ENCODE assay signal across 8 cellular contexts in the genomic region with DNA sequence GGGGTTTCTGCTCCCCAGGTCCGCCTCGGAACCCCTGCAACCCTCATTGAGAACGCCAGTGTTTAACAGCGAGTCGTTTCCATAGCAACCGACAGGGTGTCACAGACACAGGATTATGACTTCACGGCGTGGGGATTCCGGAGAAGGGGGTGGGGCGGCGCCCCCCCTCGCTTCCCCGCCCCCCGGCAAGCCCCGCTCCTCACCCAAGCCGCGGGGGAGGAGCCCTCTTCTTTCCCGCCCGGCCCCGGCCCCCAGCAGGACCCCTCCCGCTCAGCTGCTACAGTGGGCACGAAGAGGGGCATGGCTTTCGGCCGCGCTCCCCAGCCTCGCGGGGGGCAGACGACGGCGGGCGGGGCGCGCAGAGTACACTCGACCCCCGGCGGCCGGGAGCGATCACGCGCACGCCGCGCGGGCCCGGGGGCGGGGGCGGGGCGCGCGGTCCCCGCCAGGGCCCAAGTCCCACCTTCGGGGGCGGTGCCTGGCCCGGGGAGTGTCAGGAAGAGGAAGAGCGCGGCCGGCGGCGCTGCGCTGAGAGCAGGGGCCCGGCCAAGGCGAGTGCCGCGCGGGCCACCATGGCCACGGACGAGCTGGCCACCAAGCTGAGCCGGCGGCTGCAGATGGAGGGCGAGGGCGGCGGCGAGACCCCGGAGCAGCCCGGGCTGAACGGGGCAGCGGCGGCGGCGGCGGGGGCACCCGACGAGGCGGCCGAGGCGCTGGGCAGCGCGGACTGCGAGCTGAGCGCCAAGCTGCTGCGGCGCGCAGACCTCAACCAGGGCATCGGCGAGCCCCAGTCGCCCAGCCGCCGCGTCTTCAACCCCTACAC. TPM values are rescaled to one million over a fixed set of nuclear protein-coding genes. Genes with fewer than 3 reads are reported as not detected.
DNase-seq lines count a peak whose midpoint lies in the region; ATAC-seq and TF ChIP-seq lines count a peak whose summit lies in the region.

A gene with protein sequence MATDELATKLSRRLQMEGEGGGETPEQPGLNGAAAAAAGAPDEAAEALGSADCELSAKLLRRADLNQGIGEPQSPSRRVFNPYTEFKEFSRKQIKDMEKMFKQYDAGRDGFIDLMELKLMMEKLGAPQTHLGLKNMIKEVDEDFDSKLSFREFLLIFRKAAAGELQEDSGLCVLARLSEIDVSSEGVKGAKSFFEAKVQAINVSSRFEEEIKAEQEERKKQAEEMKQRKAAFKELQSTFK (plus strand): TSS at position 489 of the 823 bp plus-strand sequence. CDS start 84 bp downstream, at position 573.

- peaks cover 13% of the 10 kb centered on the region for H3K36me3 Mint-ChIP-seq in activated CD8-positive, alpha-beta T cell treated with anti-CD3 and anti-CD28 coated beads for 36 hours (ENCODE audit: low read depth)

- ATAC-seq in HG03439 (IDR thresholded peaks at IDR 0.05; ENCODE audit: unreplicated experiment), result peak; percentile 76
- ATAC-seq in activated CD8-positive, alpha-beta T cell treated with anti-CD3 and anti-CD28 coated beads for 36 hours, result peak; percentile 84

- peak within 1 kb of the TSS; percentile 93 for H3K4me3 Mint-ChIP-seq in activated CD8-positive, alpha-beta T cell treated with anti-CD3 and anti-CD28 coated beads for 36 hours

- H3K27me3 Mint-ChIP-seq in activated CD8-positive, alpha-beta T cell treated with anti-CD3 and anti-CD28 coated beads for 36 hours, result peaks cover 9% of the 10 kb centered on the region

- no peak for TF ChIP-seq CTCF in activated CD8-positive, alpha-beta T cell treated with anti-CD3 and anti-CD28 coated beads for 36 hours (IDR thresholded peaks at IDR 0.05)

- peaks cover 18% of the 10 kb centered on the region for H3K4me1 ChIP-seq in ectodermal cell (ENCODE audit: control insufficient read depth, insufficient read depth, low read length)

- peak within 1 kb of the TSS; percentile 63 for H3K4me3 ChIP-seq in ectodermal cell (ENCODE audit: insufficient read depth, low read depth, low read length)

- CTCF ChIA-PET in activated CD8-positive, alpha-beta T cell treated with anti-CD3 and anti-CD28 coated beads for 36 hours (lab: Charles Lee), result interaction anchor here (1.8 kb wide), 1 partner anchor 22 kb away, joined by 5 read pairs; no protein-coding TSS in a partner anchor

- DNase-seq in AML-193 (lab: John Stamatoyannopoulos, UW), result peak; percentile 41 to 72
- DNase-seq in NCI-H82 treated with DMSO at 0.1 percent for 48 hours (lab: John Stamatoyannopoulos, UW; ENCODE audit: unreplicated experiment), result peak; percentile 68
- DNase-seq in activated CD8-positive, alpha-beta T cell treated with anti-CD3 and anti-CD28 coated beads for 36 hours, result peak; percentile 87
- DNase-seq in lung microvascular endothelial cell (ENCODE audit: low read depth in 2 of 2), result peak; percentile 84 to 92
- peak; percentile 78 to 83 (median 80) for DNase-seq in stimulated activated CD4-positive, alpha-beta T cell treated with anti-CD3 and anti-CD28 coated beads, TNF-alpha, amount 100 ng/mL, for 4 hours (ENCODE audit: low read depth in 3 of 3)

- intact Hi-C loops in activated CD8-positive, alpha-beta T cell treated with anti-CD3 and anti-CD28 coated beads for 36 hours (cut with micrococcal nuclease), result no loop called here

- POLR2A ChIA-PET in activated CD8-positive, alpha-beta T cell treated with anti-CD3 and anti-CD28 coated beads for 36 hours (lab: Charles Lee), result interaction anchor here (0.7 to 1.5 kb wide), 3 partner anchors 8 to 90 kb away, joined by 3 to 4 read pairs (median 3); no protein-coding TSS in a partner anchor

- peak; percentile 87 for TF ChIP-seq POLR2A in GM19193 (IDR thresholded peaks at IDR 0.05; ENCODE audit: extremely low read depth, insufficient read depth, insufficient read length)

- H3K4me1 Mint-ChIP-seq in activated CD8-positive, alpha-beta T cell treated with anti-CD3 and anti-CD28 coated beads for 36 hours (ENCODE audit: low read depth), result peaks cover 32% of the 10 kb centered on the region

- H3K27me3 ChIP-seq in ectodermal cell (ENCODE audit: control insufficient read depth, insufficient read depth, low read length, poor library complexity, severe bottlenecking), result peaks cover 32% of the 10 kb centered on the region

- H3K27ac Mint-ChIP-seq in activated CD8-positive, alpha-beta T cell treated with anti-CD3 and anti-CD28 coated beads for 36 hours, result peak within 1 kb of the TSS; percentile 85

- H3K27ac ChIP-seq in ectodermal cell (ENCODE audit: insufficient read depth, low read depth, low read length, poor library complexity, severe bottlenecking), result no peak within 1 kb of the TSS

- H3K9me3 ChIP-seq in ectodermal cell (ENCODE audit: control insufficient read depth, low read length), result no peaks in the 10 kb centered on the region

- 1% methylated on average over 99 of the region's 99 CpGs for WGBS in ectodermal cell, 2 experiments

- no peaks in the 10 kb centered on the region for H3K9me3 Mint-ChIP-seq in activated CD8-positive, alpha-beta T cell treated with anti-CD3 and anti-CD28 coated beads for 36 hours

- H3K36me3 ChIP-seq in ectodermal cell (ENCODE audit: control insufficient read depth, insufficient read depth, low read length), result no peaks in the 10 kb centered on the region

RNA-seq across cellular contexts. Expression of the gene that starts here (rescaled TPM):
- total RNA-seq in activated CD8-positive, alpha-beta T cell treated with anti-CD3 and anti-CD28 coated beads for 36 hours, result 10 to 100 TPM; 45.6 to 45.8 TPM
- polyA plus RNA-seq in ectodermal cell (2013, experiment 1 of 4), result 14.9 TPM
- polyA plus RNA-seq in ectodermal cell (2013, experiment 2 of 4), result 14.9 TPM
- polyA plus RNA-seq in ectodermal cell (2013, experiment 3 of 4), result 13.0 TPM
- 12.9 TPM for polyA plus RNA-seq in ectodermal cell (2013, experiment 4 of 4)
- total RNA-seq in lung microvascular endothelial cell, result 20.2 and 26.6 TPM in 2 replicates
